Comparison of ENCODE assay signal across 22 cellular contexts in the genomic region with DNA sequence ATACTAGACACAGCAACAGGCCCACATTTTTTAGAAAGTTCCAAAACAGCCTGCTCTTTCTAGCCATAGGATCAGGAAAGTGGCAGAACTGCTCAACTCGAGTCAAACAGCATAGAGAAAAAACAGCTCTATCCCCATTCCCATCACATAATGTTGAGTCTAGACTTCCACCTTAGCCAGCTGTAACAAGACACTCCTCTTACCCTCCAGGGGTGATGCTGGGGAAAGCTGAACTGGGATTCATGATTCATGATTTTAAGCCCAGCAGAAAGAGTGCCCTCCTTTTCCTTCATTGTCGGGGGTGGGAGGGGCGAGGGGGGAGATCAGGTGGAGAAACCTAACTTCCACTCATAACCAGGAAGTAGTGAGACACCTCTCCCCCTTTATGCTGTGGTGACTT.
"Had no signal": no experiment of that assay in that cellular context is flagged by ENCODE, and none has a peak within 500 bp of the region (broad histone marks: within the 10 kb centered on the region; RNA-seq: fewer than 3 reads in every experiment).

No MANE protein-coding gene starts in this region.

- DNase-seq: activated CD4-positive, alpha-beta T cell treated with anti-CD3 and anti-CD28 coated beads, Interleukin-2, amount 10 ng/mL, durations not matched to agents 7 days and 5 days; activated CD8-positive, alpha-beta T cell treated with anti-CD3 and anti-CD28 coated beads, Interleukin-2, amount 10 ng/mL, durations not matched to agents 7 days and 5 days; activated naive CD4-positive, alpha-beta T cell treated with Interleukin-2 at 50 U/mL for 16 hours; activated naive CD8-positive, alpha-beta T cell treated with anti-CD3 and anti-CD28 coated beads, Interleukin-2, amount 10 ng/mL, durations not matched to agents 7 days and 5 days; activated T-cell treated with anti-CD3 and anti-CD28 coated beads, Interleukin-2, amount 50 U/mL, for 24 hours; central memory CD4-positive, alpha-beta T cell; colonic mucosa; erythroblast; gastrocnemius medialis; heart left ventricle; left cardiac atrium; lower lobe of right lung; natural killer cell; retina; spleen; stimulated activated CD8-positive, alpha-beta memory T cell treated with anti-CD3 and anti-CD28 coated beads, Interleukin-4, amount 100 ng/mL, for 48 hours; stimulated activated naive CD4-positive, alpha-beta T cell; T1000; upper lobe of right lung had no signal

- ATAC-seq: activated CD4-positive, CD25-positive, alpha-beta regulatory T cell treated with anti-CD3 and anti-CD28 coated beads, Interleukin-2, amount 50 U/mL, for 24 hours; activated CD8-positive, alpha-beta T cell treated with anti-CD3 and anti-CD28 coated beads, Interleukin-2, amount 10 ng/mL, durations not matched to agents 7 days and 5 days; gastrocnemius medialis; heart left ventricle; left cardiac atrium; lower lobe of right lung; natural killer cell; upper lobe of right lung had no signal

- H3K27ac ChIP-seq: colonic mucosa, gastrocnemius medialis, lower lobe of right lung, spleen, upper lobe of right lung had no signal

- H3K4me1 ChIP-seq: colonic mucosa, gastrocnemius medialis, lower lobe of right lung, spleen, upper lobe of right lung had no signal

- H3K9me3 Mint-ChIP-seq: activated T-cell treated with anti-CD3 and anti-CD28 coated beads, Interleukin-2, amount 50 U/mL, for 24 hours; activated T-helper 2 cell treated with anti-CD3 and anti-CD28 coated beads, Interferon-gamma antibody, Interleukin-2, Interleukin-4, amounts not matched to agents 10 μg/mL and 5 μg/mL and 100 μg/mL, durations not matched to agents 14 hours and 24 hours and 36 hours; natural killer cell had no signal

- H3K9me3 ChIP-seq: colonic mucosa, gastrocnemius medialis, lower lobe of right lung, upper lobe of right lung had no signal

- H3K27me3 ChIP-seq: colonic mucosa, gastrocnemius medialis, heart left ventricle, spleen, upper lobe of right lung had no signal

- H3K4me1 Mint-ChIP-seq: activated CD4-positive, alpha-beta T cell treated with anti-CD3 and anti-CD28 coated beads, Interleukin-2, amount 10 ng/mL, durations not matched to agents 7 days and 5 days; activated naive CD8-positive, alpha-beta T cell treated with anti-CD3 and anti-CD28 coated beads, Interleukin-2, amount 10 ng/mL, durations not matched to agents 7 days and 5 days; brain had no signal

- H3K27me3 Mint-ChIP-seq: activated CD4-positive, alpha-beta T cell treated with anti-CD3 and anti-CD28 coated beads, Interleukin-2, amount 10 ng/mL, durations not matched to agents 7 days and 5 days; activated naive CD8-positive, alpha-beta T cell treated with anti-CD3 and anti-CD28 coated beads, Interleukin-2, amount 10 ng/mL, durations not matched to agents 7 days and 5 days; activated T-cell treated with anti-CD3 and anti-CD28 coated beads, Interleukin-2, amount 50 U/mL, for 24 hours; brain had no signal

- H3K36me3 ChIP-seq: colonic mucosa had no signal

- H3K4me3 ChIP-seq: colonic mucosa, gastrocnemius medialis, heart left ventricle, lower lobe of right lung, spleen, upper lobe of right lung had no signal

- H3K4me3 Mint-ChIP-seq: activated CD4-positive, alpha-beta T cell treated with anti-CD3 and anti-CD28 coated beads, Interleukin-2, amount 10 ng/mL, durations not matched to agents 7 days and 5 days; activated CD8-positive, alpha-beta T cell treated with anti-CD3 and anti-CD28 coated beads, Interleukin-2, amount 10 ng/mL, durations not matched to agents 7 days and 5 days; activated naive CD8-positive, alpha-beta T cell treated with anti-CD3 and anti-CD28 coated beads, Interleukin-2, amount 10 ng/mL, durations not matched to agents 7 days and 5 days; activated T-cell treated with anti-CD3 and anti-CD28 coated beads, Interleukin-2, amount 50 U/mL, for 24 hours; brain; natural killer cell had no signal

- H3K27ac Mint-ChIP-seq: activated CD4-positive, alpha-beta T cell treated with anti-CD3 and anti-CD28 coated beads, Interleukin-2, amount 10 ng/mL, durations not matched to agents 7 days and 5 days; activated CD8-positive, alpha-beta T cell treated with anti-CD3 and anti-CD28 coated beads, Interleukin-2, amount 10 ng/mL, durations not matched to agents 7 days and 5 days; activated naive CD8-positive, alpha-beta T cell treated with anti-CD3 and anti-CD28 coated beads, Interleukin-2, amount 10 ng/mL, durations not matched to agents 7 days and 5 days; activated T-cell treated with anti-CD3 and anti-CD28 coated beads, Interleukin-2, amount 50 U/mL, for 24 hours; activated T-helper 2 cell treated with anti-CD3 and anti-CD28 coated beads, Interferon-gamma antibody, Interleukin-2, Interleukin-4, amounts not matched to agents 10 μg/mL and 5 μg/mL and 100 μg/mL, durations not matched to agents 14 hours and 24 hours and 36 hours; brain; natural killer cell had no signal
